In genomic region chr17:14321980-14322776, GRCh38 we compare ENCODE assay signal across 17 cellular contexts. TPM values are rescaled to one million over a fixed set of nuclear protein-coding genes. Genes with fewer than 3 reads are reported as not detected.
DNase-seq lines count a peak whose midpoint lies in the region; ATAC-seq and TF ChIP-seq lines count a peak whose summit lies in the region.
"Had no signal": no experiment of that assay in that cellular context is flagged by ENCODE, and none has a peak within 500 bp of the region (broad histone marks: within the 10 kb centered on the region; RNA-seq: fewer than 3 reads in every experiment).

No MANE protein-coding gene starts in this region.

- H3K4me1 Mint-ChIP-seq in activated naive CD4-positive, alpha-beta T cell treated with anti-CD3 and anti-CD28 coated beads, Interleukin-2, amount 50 U/mL, for 24 hours = peaks cover 88% of the 10 kb centered on the region
- peaks cover 43% of the 10 kb centered on the region for H3K4me1 Mint-ChIP-seq in activated naive CD4-positive, alpha-beta T cell treated with anti-CD3 and anti-CD28 coated beads, Interleukin-2, amount 10 ng/mL, durations not matched to agents 7 days and 5 days
- H3K4me1 Mint-ChIP-seq in stimulated activated naive CD8-positive, alpha-beta T cell treated with anti-CD3 and anti-CD28 coated beads, Interleukin-15, Interleukin-2, amounts not matched to agents 100 ng/mL and 50 ng/mL, for 24 hours (ENCODE audit: low read depth) = peaks cover 75% of the 10 kb centered on the region

- H3K9ac ChIP-seq in liver (ENCODE audit: low read depth in 1 of 2, low read length in 2 of 2) = no peak overlapping the region

- TF ChIP-seq RAD21 in liver (IDR thresholded peaks at IDR 0.05) = no peak

- peaks cover 13% of the 10 kb centered on the region for H3K36me3 Mint-ChIP-seq in activated naive CD4-positive, alpha-beta T cell treated with anti-CD3 and anti-CD28 coated beads, Interleukin-2, amount 50 U/mL, for 24 hours
- peaks cover 18% of the 10 kb centered on the region for H3K36me3 Mint-ChIP-seq in activated naive CD4-positive, alpha-beta T cell treated with anti-CD3 and anti-CD28 coated beads, Interleukin-2, amount 10 ng/mL, durations not matched to agents 7 days and 5 days
- peaks cover 14% of the 10 kb centered on the region for H3K36me3 Mint-ChIP-seq in stimulated activated naive CD8-positive, alpha-beta T cell treated with anti-CD3 and anti-CD28 coated beads, Interleukin-15, Interleukin-2, amounts not matched to agents 100 ng/mL and 50 ng/mL, for 24 hours (ENCODE audit: low read depth)

- TF ChIP-seq CTCF in WERI-Rb-1 (IDR thresholded peaks at IDR 0.05; ENCODE audit: low read depth, low read length) (no peak), liver (IDR thresholded peaks at IDR 0.05; ENCODE audit: low read depth, low read length, missing input control) (no peak)

- peak overlapping the region; percentile 36 for H3K27ac Mint-ChIP-seq in activated naive CD4-positive, alpha-beta T cell treated with anti-CD3 and anti-CD28 coated beads, Interleukin-2, amount 50 U/mL, for 24 hours
- H3K27ac Mint-ChIP-seq in activated naive CD4-positive, alpha-beta T cell treated with anti-CD3 and anti-CD28 coated beads, Interleukin-2, amount 10 ng/mL, durations not matched to agents 7 days and 5 days = no peak overlapping the region
- H3K27ac Mint-ChIP-seq in stimulated activated naive CD8-positive, alpha-beta T cell treated with anti-CD3 and anti-CD28 coated beads, Interleukin-15, Interleukin-2, amounts not matched to agents 100 ng/mL and 50 ng/mL, for 24 hours = peak overlapping the region; percentile 85

- 88% methylated on average over 7 of the region's 7 CpGs for WGBS in liver

- ATAC-seq in HG03520 (IDR thresholded peaks at IDR 0.05; ENCODE audit: unreplicated experiment) (no peak), HG03378 (IDR thresholded peaks at IDR 0.05; ENCODE audit: unreplicated experiment) (no peak)
- ATAC-seq: foreskin keratinocyte, left cardiac atrium had no signal

- H3K9me3 ChIP-seq in WERI-Rb-1 (ENCODE audit: severe bottlenecking) (no peaks in the 10 kb centered on the region), liver (ENCODE audit: control insufficient read depth in 4 of 4, low read length in 3 of 4) (no peaks in the 10 kb centered on the region)

- CTCF ChIA-PET in activated naive CD4-positive, alpha-beta T cell treated with anti-CD3 and anti-CD28 coated beads, Interleukin-2, amount 10 ng/mL, durations not matched to agents 7 days and 5 days (lab: Charles Lee) = no interaction called here

- H3K27me3 ChIP-seq in WERI-Rb-1 (ENCODE audit: insufficient read depth, low read depth, severe bottlenecking) (no peaks in the 10 kb centered on the region), liver (ENCODE audit: control insufficient read depth in 4 of 4, insufficient read depth in 4 of 4, low read length in 3 of 4) (no peaks in the 10 kb centered on the region)
- H3K27me3 ChIP-seq: foreskin keratinocyte had no signal

- no peak for DNase-seq in activated naive CD4-positive, alpha-beta T cell treated with anti-CD3 and anti-CD28 coated beads, Interleukin-2, amount 10 ng/mL, durations not matched to agents 7 days and 5 days
- no peak for DNase-seq in WERI-Rb-1
- DNase-seq in dedifferentiated amniotic fluid mesenchymal stem cell (ENCODE audit: extremely low spot score) = no peak
- DNase-seq: activated naive CD4-positive, alpha-beta T cell; foreskin keratinocyte; left cardiac atrium; midbrain; NCI-H2029 treated with DMSO at 0.1 percent for 48 hours; NCI-H524; occipital lobe; SW 1271 had no signal

- H3K27ac ChIP-seq in WERI-Rb-1 (peak overlapping the region; percentile 74), liver (ENCODE audit: low read depth in 1 of 2, low read length in 2 of 2) (peak overlapping the region; percentile 14 to 60)
- H3K27ac ChIP-seq: foreskin keratinocyte had no signal

- H3K27me3 Mint-ChIP-seq in activated naive CD4-positive, alpha-beta T cell treated with anti-CD3 and anti-CD28 coated beads, Interleukin-2, amount 50 U/mL, for 24 hours = no peaks in the 10 kb centered on the region
- no peaks in the 10 kb centered on the region for H3K27me3 Mint-ChIP-seq in activated naive CD4-positive, alpha-beta T cell treated with anti-CD3 and anti-CD28 coated beads, Interleukin-2, amount 10 ng/mL, durations not matched to agents 7 days and 5 days
- H3K27me3 Mint-ChIP-seq in stimulated activated naive CD8-positive, alpha-beta T cell treated with anti-CD3 and anti-CD28 coated beads, Interleukin-15, Interleukin-2, amounts not matched to agents 100 ng/mL and 50 ng/mL, for 24 hours = no peaks in the 10 kb centered on the region

- H3K4me3 ChIP-seq in WERI-Rb-1 (ENCODE audit: low read depth, low read length) (no peak overlapping the region), liver (ENCODE audit: low read depth in 1 of 3, low read length in 3 of 3) (no peak overlapping the region)

- peaks cover 8 to 62% (median 50%) of the 10 kb centered on the region in 4 donors for H3K4me1 ChIP-seq in liver (ENCODE audit: control insufficient read depth in 4 of 4, insufficient read depth in 4 of 4, low read length in 3 of 4)
- H3K4me1 ChIP-seq: foreskin keratinocyte had no signal

- H3K9me3 Mint-ChIP-seq in activated naive CD4-positive, alpha-beta T cell treated with anti-CD3 and anti-CD28 coated beads, Interleukin-2, amount 50 U/mL, for 24 hours = no peaks in the 10 kb centered on the region
- H3K9me3 Mint-ChIP-seq in activated naive CD4-positive, alpha-beta T cell treated with anti-CD3 and anti-CD28 coated beads, Interleukin-2, amount 10 ng/mL, durations not matched to agents 7 days and 5 days = no peaks in the 10 kb centered on the region
- H3K9me3 Mint-ChIP-seq in stimulated activated naive CD8-positive, alpha-beta T cell treated with anti-CD3 and anti-CD28 coated beads, Interleukin-15, Interleukin-2, amounts not matched to agents 100 ng/mL and 50 ng/mL, for 24 hours = peaks cover 4% of the 10 kb centered on the region

- no peak overlapping the region for H3K4me3 Mint-ChIP-seq in activated naive CD4-positive, alpha-beta T cell treated with anti-CD3 and anti-CD28 coated beads, Interleukin-2, amount 50 U/mL, for 24 hours
- H3K4me3 Mint-ChIP-seq in activated naive CD4-positive, alpha-beta T cell treated with anti-CD3 and anti-CD28 coated beads, Interleukin-2, amount 10 ng/mL, durations not matched to agents 7 days and 5 days = no peak overlapping the region
- peak overlapping the region; percentile 25 for H3K4me3 Mint-ChIP-seq in stimulated activated naive CD8-positive, alpha-beta T cell treated with anti-CD3 and anti-CD28 coated beads, Interleukin-15, Interleukin-2, amounts not matched to agents 100 ng/mL and 50 ng/mL, for 24 hours

- H3K36me3 ChIP-seq in WERI-Rb-1 = peaks cover 3% of the 10 kb centered on the region
- H3K36me3 ChIP-seq in liver (ENCODE audit: control insufficient read depth in 4 of 4, insufficient read depth in 3 of 4, low read depth in 1 of 4, low read length in 3 of 4) = no peaks in the 10 kb centered on the region

TF ChIP-seq in liver, 16 proteins besides CTCF, POLR2A, EP300 and RAD21:
- TF ChIP-seq HNF4G (IDR thresholded peaks at IDR 0.05) = no peak
- TF ChIP-seq JUND (IDR thresholded peaks at IDR 0.05) = no peak
- no peak for TF ChIP-seq NR2F2 (IDR thresholded peaks at IDR 0.05)
- no peak for TF ChIP-seq FOXA1 (IDR thresholded peaks at IDR 0.05)
- no peak for TF ChIP-seq HNF4A (conservative IDR thresholded peaks at IDR 0.05)
- TF ChIP-seq, protein P1, sequence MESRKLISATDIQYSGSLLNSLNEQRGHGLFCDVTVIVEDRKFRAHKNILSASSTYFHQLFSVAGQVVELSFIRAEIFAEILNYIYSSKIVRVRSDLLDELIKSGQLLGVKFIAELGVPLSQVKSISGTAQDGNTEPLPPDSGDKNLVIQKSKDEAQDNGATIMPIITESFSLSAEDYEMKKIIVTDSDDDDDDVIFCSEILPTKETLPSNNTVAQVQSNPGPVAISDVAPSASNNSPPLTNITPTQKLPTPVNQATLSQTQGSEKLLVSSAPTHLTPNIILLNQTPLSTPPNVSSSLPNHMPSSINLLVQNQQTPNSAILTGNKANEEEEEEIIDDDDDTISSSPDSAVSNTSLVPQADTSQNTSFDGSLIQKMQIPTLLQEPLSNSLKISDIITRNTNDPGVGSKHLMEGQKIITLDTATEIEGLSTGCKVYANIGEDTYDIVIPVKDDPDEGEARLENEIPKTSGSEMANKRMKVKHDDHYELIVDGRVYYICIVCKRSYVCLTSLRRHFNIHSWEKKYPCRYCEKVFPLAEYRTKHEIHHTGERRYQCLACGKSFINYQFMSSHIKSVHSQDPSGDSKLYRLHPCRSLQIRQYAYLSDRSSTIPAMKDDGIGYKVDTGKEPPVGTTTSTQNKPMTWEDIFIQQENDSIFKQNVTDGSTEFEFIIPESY (IDR thresholded peaks at IDR 0.05) = no peak
- TF ChIP-seq YY1 (IDR thresholded peaks at IDR 0.05) = no peak
- TF ChIP-seq, protein P2, sequence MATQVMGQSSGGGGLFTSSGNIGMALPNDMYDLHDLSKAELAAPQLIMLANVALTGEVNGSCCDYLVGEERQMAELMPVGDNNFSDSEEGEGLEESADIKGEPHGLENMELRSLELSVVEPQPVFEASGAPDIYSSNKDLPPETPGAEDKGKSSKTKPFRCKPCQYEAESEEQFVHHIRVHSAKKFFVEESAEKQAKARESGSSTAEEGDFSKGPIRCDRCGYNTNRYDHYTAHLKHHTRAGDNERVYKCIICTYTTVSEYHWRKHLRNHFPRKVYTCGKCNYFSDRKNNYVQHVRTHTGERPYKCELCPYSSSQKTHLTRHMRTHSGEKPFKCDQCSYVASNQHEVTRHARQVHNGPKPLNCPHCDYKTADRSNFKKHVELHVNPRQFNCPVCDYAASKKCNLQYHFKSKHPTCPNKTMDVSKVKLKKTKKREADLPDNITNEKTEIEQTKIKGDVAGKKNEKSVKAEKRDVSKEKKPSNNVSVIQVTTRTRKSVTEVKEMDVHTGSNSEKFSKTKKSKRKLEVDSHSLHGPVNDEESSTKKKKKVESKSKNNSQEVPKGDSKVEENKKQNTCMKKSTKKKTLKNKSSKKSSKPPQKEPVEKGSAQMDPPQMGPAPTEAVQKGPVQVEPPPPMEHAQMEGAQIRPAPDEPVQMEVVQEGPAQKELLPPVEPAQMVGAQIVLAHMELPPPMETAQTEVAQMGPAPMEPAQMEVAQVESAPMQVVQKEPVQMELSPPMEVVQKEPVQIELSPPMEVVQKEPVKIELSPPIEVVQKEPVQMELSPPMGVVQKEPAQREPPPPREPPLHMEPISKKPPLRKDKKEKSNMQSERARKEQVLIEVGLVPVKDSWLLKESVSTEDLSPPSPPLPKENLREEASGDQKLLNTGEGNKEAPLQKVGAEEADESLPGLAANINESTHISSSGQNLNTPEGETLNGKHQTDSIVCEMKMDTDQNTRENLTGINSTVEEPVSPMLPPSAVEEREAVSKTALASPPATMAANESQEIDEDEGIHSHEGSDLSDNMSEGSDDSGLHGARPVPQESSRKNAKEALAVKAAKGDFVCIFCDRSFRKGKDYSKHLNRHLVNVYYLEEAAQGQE (IDR thresholded peaks at IDR 0.05) = no peak

RNA-seq across cellular contexts. Expression of gene HS3ST3B1, which starts 21.3 kb away (rescaled TPM):
- 10 to 100 TPM; 26.9 to 33.5 TPM for total RNA-seq in liver
- 10 to 100 TPM; 11.9 to 17.8 TPM for polyA plus RNA-seq in liver
- total RNA-seq: endothelial cell of umbilical vein had no signal
- polyA plus RNA-seq: endothelial cell of umbilical vein had no signal
